8 cellular contexts compared by ENCODE assay signal in genomic region chr15:34583399-34584320, GRCh38.
A peak's percentile ranks its signal among the peaks of the same experiment; 100 is the strongest.
DNase-seq lines count a peak whose midpoint lies in the region; ATAC-seq and TF ChIP-seq lines count a peak whose summit lies in the region.

TSS of gene GOLGA8B (minus strand) at chr15:34583651. CDS start at chr15:34535912, 47,739 bp downstream.

- H4K20me1 ChIP-seq in BLaER1 treated with 17β-estradiol and CSF1 and Interleukin-3, amounts not matched to agents 10 nM and 100 nM: peaks cover 0 to 41% (median 23%) of the 10 kb centered on the region in 11 experiments; a peak in 12 of 22 replicates

- TF ChIP-seq POLR2A in erythroblast (IDR thresholded peaks at IDR 0.05; ENCODE audit: low read length): peak; percentile 43

- H3K36me3 ChIP-seq in BLaER1 treated with 17β-estradiol and CSF1 and Interleukin-3, amounts not matched to agents 10 nM and 100 nM: no peaks in the 10 kb centered on the region
- no peaks in the 10 kb centered on the region for H3K36me3 ChIP-seq in NT2/D1 (ENCODE audit: insufficient read depth, insufficient read length, low read length)
- H3K36me3 ChIP-seq in mucosa of stomach (ENCODE audit: control insufficient read depth, insufficient read depth, low read length): no peaks in the 10 kb centered on the region

- peaks cover 0 to 9% (median 0%) of the 10 kb centered on the region in 11 experiments; a peak in 1 of 22 replicates for H3K27me3 ChIP-seq in BLaER1 treated with 17β-estradiol and CSF1 and Interleukin-3, amounts not matched to agents 10 nM and 100 nM
- H3K27me3 ChIP-seq in NT2/D1 (ENCODE audit: insufficient read depth, insufficient read length) (peaks cover 15% of the 10 kb centered on the region), mucosa of stomach (ENCODE audit: control insufficient read depth, insufficient read depth, low read length) (peaks cover 20% of the 10 kb centered on the region)

- no peaks in the 10 kb centered on the region for H3K9me3 ChIP-seq in BLaER1 treated with 17β-estradiol and CSF1 and Interleukin-3, amounts not matched to agents 10 nM and 100 nM (replicated peaks in 1 of 11)
- H3K9me3 ChIP-seq in NT2/D1 (ENCODE audit: insufficient read depth, low read length) (no peaks in the 10 kb centered on the region), mucosa of stomach (ENCODE audit: control insufficient read depth, low read length) (no peaks in the 10 kb centered on the region)

- H3K4me3 ChIP-seq in BLaER1 treated with 17β-estradiol and CSF1 and Interleukin-3, amounts not matched to agents 10 nM and 100 nM: peak within 1 kb of the TSS; percentile 85 to 99 (median 95)
- peak within 1 kb of the TSS; percentile 70 for H3K4me3 ChIP-seq in NT2/D1 (ENCODE audit: insufficient read length, low read depth)
- H3K4me3 ChIP-seq in mucosa of stomach (ENCODE audit: low read length): peak within 1 kb of the TSS; percentile 14

- H3K27ac ChIP-seq in BLaER1 treated with 17β-estradiol and CSF1 and Interleukin-3, amounts not matched to agents 10 nM and 100 nM: peak within 1 kb of the TSS; percentile 5 to 84 (median 81); a peak in 21 of 22 replicates

- peaks cover 13 to 18% (median 17%) of the 10 kb centered on the region in 10 experiments; a peak in 17 of 20 replicates for H3K4me1 ChIP-seq in BLaER1 treated with 17β-estradiol and CSF1 and Interleukin-3, amounts not matched to agents 10 nM and 100 nM
- H3K4me1 ChIP-seq in NT2/D1 (ENCODE audit: insufficient read depth, insufficient read length) (no peaks in the 10 kb centered on the region), mucosa of stomach (ENCODE audit: control insufficient read depth, insufficient read depth, low read length) (peaks cover 14% of the 10 kb centered on the region)

- peak; percentile 50 for ATAC-seq in HG03442 (IDR thresholded peaks at IDR 0.05; ENCODE audit: unreplicated experiment)

- peak within 1 kb of the TSS; percentile 84 to 99 (median 96) for H3K4me2 ChIP-seq in BLaER1 treated with 17β-estradiol and CSF1 and Interleukin-3, amounts not matched to agents 10 nM and 100 nM

- DNase-seq in GM19240 (ENCODE audit: insufficient read length, low spot score): peak; percentile 65
- DNase-seq in NT2/D1 (ENCODE audit: low read depth, low spot score): peak; percentile 55
- DNase-seq in activated T-cell treated with anti-CD3 and anti-CD28 coated beads for 1 hour (ENCODE audit: low read depth): peak; percentile 70
- peak; percentile 74 to 78 for DNase-seq in erythroblast (lab: John Stamatoyannopoulos, UW)
- DNase-seq in stimulated activated CD8-positive, alpha-beta memory T cell treated with anti-CD3 and anti-CD28 coated beads, Interleukin-7, amount 100 ng/mL, for 24 hours (ENCODE audit: low read depth): peak; percentile 48

- H3K9ac ChIP-seq in BLaER1 treated with 17β-estradiol and CSF1 and Interleukin-3, amounts not matched to agents 10 nM and 100 nM: peak within 1 kb of the TSS; percentile 80 to 93 (median 86)
- H3K9ac ChIP-seq in NT2/D1 (ENCODE audit: insufficient read length, low read depth) (peak within 1 kb of the TSS; percentile 88), mucosa of stomach (ENCODE audit: low read length) (peak within 1 kb of the TSS; percentile 28)

Comparison
In these comparisons a context has a peak if more than half of its experiments do, and no peak if none do; other contexts are left out.
1. Peak in every context shown above with its lines: DNase-seq, ATAC-seq, H3K4me3 ChIP-seq and H3K27ac ChIP-seq.
2. H3K4me3 ChIP-seq: peak in every context shown above with its lines; median percentile 95 in BLaER1 treated with 17β-estradiol and CSF1 and Interleukin-3, amounts not matched to agents 10 nM and 100 nM; 70 in NT2/D1; 14 in mucosa of stomach.
3. H3K9ac ChIP-seq: peak in every context shown above with its lines; median percentile 88 in NT2/D1; 86 in BLaER1 treated with 17β-estradiol and CSF1 and Interleukin-3, amounts not matched to agents 10 nM and 100 nM; 28 in mucosa of stomach.